In genomic region chr2:211333377-211333776, GRCh38 we compare ENCODE assay signal across 26 cellular contexts.
DNase-seq lines count a peak whose midpoint lies in the region; ATAC-seq and TF ChIP-seq lines count a peak whose summit lies in the region.
"Had no signal": no experiment of that assay in that cellular context is flagged by ENCODE, and none has a peak within 500 bp of the region (broad histone marks: within the 10 kb centered on the region; RNA-seq: fewer than 3 reads in every experiment).

No MANE protein-coding gene starts in this region.

- no peaks in the 10 kb centered on the region for H3K27me3 ChIP-seq in endocrine pancreas (ENCODE audit: control insufficient read depth, insufficient read depth, low read length)

- H3K27ac Mint-ChIP-seq in Calu3 (ENCODE audit: unreplicated experiment) (peak overlapping the region; percentile 92), memory B cell (no peak overlapping the region), chondrocyte (ENCODE audit: unreplicated experiment) (no peak overlapping the region)
- H3K27ac Mint-ChIP-seq: CD4-positive, alpha-beta memory T cell; GM23338; H9 had no signal

- BruUV-seq in Calu3 (replicated peaks; lab: Mats Ljungman, UMichigan), result no TSS peak

- H3K4me3 ChIP-seq in endocrine pancreas (ENCODE audit: control insufficient read depth, insufficient read depth, low read length), result peak overlapping the region; percentile 36
- H3K4me3 ChIP-seq: GM23338, SK-N-MC had no signal

- TF ChIP-seq CTCF in Calu3 (IDR thresholded peaks at IDR 0.05; ENCODE audit: unreplicated experiment), result no peak
- no peak for TF ChIP-seq CTCF in chondrocyte (IDR thresholded peaks at IDR 0.05)

- no peak overlapping the region for H3K9ac ChIP-seq in endocrine pancreas (ENCODE audit: control insufficient read depth, insufficient read depth, low read length)

- no peaks in the 10 kb centered on the region for H3K36me3 ChIP-seq in endocrine pancreas (ENCODE audit: control insufficient read depth, insufficient read depth, low read length)

- peak; percentile 45 for ATAC-seq in memory B cell (ENCODE audit: low read depth)
- no peak for ATAC-seq in GM18519 (IDR thresholded peaks at IDR 0.05; ENCODE audit: low FRiP score, unreplicated experiment)
- ATAC-seq in GM21786 (IDR thresholded peaks at IDR 0.05; ENCODE audit: unreplicated experiment), result no peak
- ATAC-seq: GM23338, HepG2, Panc1 had no signal

- H3K9me3 Mint-ChIP-seq in Calu3 (ENCODE audit: low read depth, unreplicated experiment), result peaks cover 2% of the 10 kb centered on the region
- H3K9me3 Mint-ChIP-seq in memory B cell, result peaks cover 3% of the 10 kb centered on the region
- no peaks in the 10 kb centered on the region for H3K9me3 Mint-ChIP-seq in chondrocyte (ENCODE audit: low read depth)

- peak; percentile 29 for DNase-seq in Calu3
- DNase-seq in memory B cell (ENCODE audit: low spot score in 2 of 2), result no peak
- no peak for DNase-seq in SIG-M5 (lab: John Stamatoyannopoulos, UW)
- DNase-seq in chondrocyte (ENCODE audit: low spot score), result no peak
- DNase-seq: C1 segment of cervical spinal cord; Caco-2; CD4-positive, alpha-beta memory T cell; DMS79 treated with DMSO at 0.1 percent for 48 hours; GF-D8; H9; Kasumi-1; MV-4-11; NCI-H1105; NCI-H146; NCI-H1930; NCI-H2107; NCI-H446; NCI-H526 treated with DMSO at 0.1 percent for 48 hours; SHP77 treated with DMSO at 0.1 percent for 48 hours had no signal

- no peaks in the 10 kb centered on the region for H3K27me3 Mint-ChIP-seq in Calu3 (ENCODE audit: unreplicated experiment)
- no peaks in the 10 kb centered on the region for H3K27me3 Mint-ChIP-seq in memory B cell
- H3K27me3 Mint-ChIP-seq in chondrocyte (ENCODE audit: low read depth), result peaks cover 7% of the 10 kb centered on the region
- H3K27me3 Mint-ChIP-seq: CD4-positive, alpha-beta memory T cell had no signal

- H3K4me1 ChIP-seq in endocrine pancreas (ENCODE audit: control insufficient read depth, insufficient read depth, low read length), result no peaks in the 10 kb centered on the region

- no peaks in the 10 kb centered on the region for H3K9me3 ChIP-seq in endocrine pancreas (ENCODE audit: control insufficient read depth, low read length)
- H3K9me3 ChIP-seq: Caco-2 had no signal

- CTCF ChIA-PET in Calu3 (lab: Charles Lee), result interaction anchor here (1.2 kb wide), 1 partner anchor 261 kb away, joined by 3 read pairs; no protein-coding TSS in a partner anchor

- intact Hi-C loops in Calu3 (cut with micrococcal nuclease; ENCODE audit: unreplicated experiment), result loop anchor here (1.0 to 5.0 kb wide), 2 partner anchors 75 to 1089 kb away; no protein-coding TSS in a partner anchor

- no peak overlapping the region for H3K4me3 Mint-ChIP-seq in Calu3 (ENCODE audit: low read depth, unreplicated experiment)
- H3K4me3 Mint-ChIP-seq in memory B cell, result no peak overlapping the region
- no peak overlapping the region for H3K4me3 Mint-ChIP-seq in chondrocyte (ENCODE audit: unreplicated experiment)
- H3K4me3 Mint-ChIP-seq: CD4-positive, alpha-beta memory T cell; GM23338; H9 had no signal

- H3K4me1 Mint-ChIP-seq in Calu3 (ENCODE audit: low read depth, unreplicated experiment) (peaks cover 46% of the 10 kb centered on the region), memory B cell (no peaks in the 10 kb centered on the region), chondrocyte (ENCODE audit: low read depth) (peaks cover 5% of the 10 kb centered on the region)
- H3K4me1 Mint-ChIP-seq: CD4-positive, alpha-beta memory T cell had no signal

- H3K36me3 Mint-ChIP-seq in Calu3 (ENCODE audit: insufficient read depth, unreplicated experiment), result peaks cover 16% of the 10 kb centered on the region
- no peaks in the 10 kb centered on the region for H3K36me3 Mint-ChIP-seq in memory B cell
- H3K36me3 Mint-ChIP-seq in chondrocyte (ENCODE audit: low read depth), result no peaks in the 10 kb centered on the region
- H3K36me3 Mint-ChIP-seq: CD4-positive, alpha-beta memory T cell had no signal
